In genomic region chr5:112254303-112254702, GRCh38 we compare ENCODE assay signal across 29 cellular contexts.
DNase-seq lines count a peak whose midpoint lies in the region; ATAC-seq and TF ChIP-seq lines count a peak whose summit lies in the region.
"Had no signal": no experiment of that assay in that cellular context is flagged by ENCODE, and none has a peak within 500 bp of the region (broad histone marks: within the 10 kb centered on the region; RNA-seq: fewer than 3 reads in every experiment).

No MANE protein-coding gene starts in this region.

- no peak overlapping the region for H3K9ac ChIP-seq in adipocyte (ENCODE audit: low read length)

- H3K36me3 ChIP-seq in adipocyte (ENCODE audit: control insufficient read depth, insufficient read depth, low read length, severe bottlenecking) (no peaks in the 10 kb centered on the region), upper lobe of left lung (no peaks in the 10 kb centered on the region), body of pancreas (replicated peaks in 1 of 2; ENCODE audit: insufficient read depth in 1 of 2, low read depth in 2 of 2) (no peaks in the 10 kb centered on the region)
- H3K36me3 ChIP-seq: adrenal gland, colonic mucosa, SJCRH30, tibial nerve had no signal

- no peak for DNase-seq in adipocyte (ENCODE audit: low read depth)
- DNase-seq in right cardiac atrium: no peak
- no peak for DNase-seq in upper lobe of left lung
- DNase-seq in cerebellar nuclear complex (lab: John Stamatoyannopoulos, UW): no peak
- DNase-seq in body of pancreas: no peak
- no peak for DNase-seq in activated naive CD8-positive, alpha-beta T cell treated with anti-CD3 and anti-CD28 coated beads, Interleukin-2, amount 50 U/mL, for 24 hours
- DNase-seq: activated B cell treated with CpG ODN at 0.5 μM for 24 hours; activated CD4-positive, alpha-beta T cell treated with anti-CD3 and anti-CD28 coated beads, Interleukin-2, amount 50 U/mL, for 1 hour; activated naive CD4-positive, alpha-beta T cell; activated T-cell treated with anti-CD3 and anti-CD28 coated beads, Interleukin-2, amount 50 U/mL, for 48 hours; colonic mucosa; COR-L47; DMS53; effector memory CD8-positive, alpha-beta T cell; H7; kidney glomerular epithelial cell; NCI-H1105; NCI-H1930; NCI-H526; posterior cingulate gyrus; SJCRH30; stimulated activated naive CD4-positive, alpha-beta T cell treated with Interleukin-2 at 50 U/mL for 16 hours; T-cell had no signal

- H3K36me3 Mint-ChIP-seq in activated naive CD8-positive, alpha-beta T cell treated with anti-CD3 and anti-CD28 coated beads, Interleukin-2, amount 50 U/mL, for 24 hours (ENCODE audit: low read depth): no peaks in the 10 kb centered on the region
- H3K36me3 Mint-ChIP-seq: memory B cell, T-cell had no signal

- peak overlapping the region; percentile 43 for H3K27ac ChIP-seq in right cardiac atrium (ENCODE audit: low read length)
- H3K27ac ChIP-seq in upper lobe of left lung: peak overlapping the region in 3 of 4 donors; percentile 11 to 23 (median 16)
- no peak overlapping the region for H3K27ac ChIP-seq in body of pancreas
- H3K27ac ChIP-seq: colonic mucosa, SJCRH30 had no signal

- H3K9me3 ChIP-seq in adipocyte (ENCODE audit: control insufficient read depth, low read length) (no peaks in the 10 kb centered on the region), right cardiac atrium (ENCODE audit: control insufficient read depth, low read length) (no peaks in the 10 kb centered on the region), upper lobe of left lung (no peaks in the 10 kb centered on the region), body of pancreas (no peaks in the 10 kb centered on the region)
- H3K9me3 ChIP-seq: adrenal gland, colonic mucosa, SJCRH30, tibial nerve had no signal

- H3K4me3 Mint-ChIP-seq in activated naive CD8-positive, alpha-beta T cell treated with anti-CD3 and anti-CD28 coated beads, Interleukin-2, amount 50 U/mL, for 24 hours: no peak overlapping the region
- H3K4me3 Mint-ChIP-seq: activated B cell treated with CpG ODN at 0.5 μM for 24 hours; effector memory CD8-positive, alpha-beta T cell; memory B cell; neural crest cell; T-cell had no signal

- no peaks in the 10 kb centered on the region for H3K9me3 Mint-ChIP-seq in activated naive CD8-positive, alpha-beta T cell treated with anti-CD3 and anti-CD28 coated beads, Interleukin-2, amount 50 U/mL, for 24 hours
- H3K9me3 Mint-ChIP-seq: activated B cell treated with CpG ODN at 0.5 μM for 24 hours; effector memory CD8-positive, alpha-beta T cell; memory B cell; neural crest cell; T-cell had no signal

- no peak for TF ChIP-seq CTCF in upper lobe of left lung (IDR thresholded peaks at IDR 0.05)
- no peak for TF ChIP-seq CTCF in body of pancreas (IDR thresholded peaks at IDR 0.05)

- H3K4me1 ChIP-seq in adipocyte (ENCODE audit: control insufficient read depth, insufficient read depth, low read length): peaks cover 20% of the 10 kb centered on the region
- peaks cover 5% of the 10 kb centered on the region for H3K4me1 ChIP-seq in right cardiac atrium (ENCODE audit: control insufficient read depth, insufficient read depth, low read length)
- peaks cover 0 to 4% (median 0%) of the 10 kb centered on the region in 4 donors for H3K4me1 ChIP-seq in upper lobe of left lung
- H3K4me1 ChIP-seq in body of pancreas: no peaks in the 10 kb centered on the region
- H3K4me1 ChIP-seq: adrenal gland, colonic mucosa, SJCRH30, tibial nerve had no signal

- TF ChIP-seq EP300 in upper lobe of left lung (IDR thresholded peaks at IDR 0.05): no peak

- peak overlapping the region; percentile 42 for H3K4me3 ChIP-seq in adipocyte (ENCODE audit: low read length)
- no peak overlapping the region for H3K4me3 ChIP-seq in right cardiac atrium (ENCODE audit: low read length)
- no peak overlapping the region for H3K4me3 ChIP-seq in upper lobe of left lung
- H3K4me3 ChIP-seq in body of pancreas: no peak overlapping the region
- H3K4me3 ChIP-seq: adrenal gland, colonic mucosa, SJCRH30, tibial nerve had no signal

- H3K27me3 ChIP-seq in adipocyte (replicated peaks; ENCODE audit: control insufficient read depth, insufficient read depth, low read length) (no peaks in the 10 kb centered on the region), right cardiac atrium (ENCODE audit: control insufficient read depth, insufficient read depth) (no peaks in the 10 kb centered on the region), upper lobe of left lung (no peaks in the 10 kb centered on the region), body of pancreas (no peaks in the 10 kb centered on the region)
- H3K27me3 ChIP-seq: adrenal gland, colonic mucosa, SJCRH30, tibial nerve had no signal

- H3K27ac Mint-ChIP-seq in activated naive CD8-positive, alpha-beta T cell treated with anti-CD3 and anti-CD28 coated beads, Interleukin-2, amount 50 U/mL, for 24 hours: no peak overlapping the region
- H3K27ac Mint-ChIP-seq: activated B cell treated with CpG ODN at 0.5 μM for 24 hours; effector memory CD8-positive, alpha-beta T cell; memory B cell; T-cell had no signal

- intact Hi-C loops in right cardiac atrium (cut with DNase I) (loop anchor here in 1 of 4 donors (10.0 kb wide), 1 partner anchor 160 kb away; the partner anchor contains the start of gene EPB41L4A), body of pancreas (cut with DNase I) (no loop called here)

- H3K27me3 Mint-ChIP-seq in activated naive CD8-positive, alpha-beta T cell treated with anti-CD3 and anti-CD28 coated beads, Interleukin-2, amount 50 U/mL, for 24 hours: peaks cover 6% of the 10 kb centered on the region

- no peaks in the 10 kb centered on the region for H3K4me1 Mint-ChIP-seq in activated naive CD8-positive, alpha-beta T cell treated with anti-CD3 and anti-CD28 coated beads, Interleukin-2, amount 50 U/mL, for 24 hours
- H3K4me1 Mint-ChIP-seq: activated B cell treated with CpG ODN at 0.5 μM for 24 hours, memory B cell, neural crest cell, T-cell had no signal

- 67% methylated on average over 5 of the region's 5 CpGs for WGBS in right cardiac atrium
- 80 to 85% methylated on average over 5 of the region's 5 CpGs for WGBS in upper lobe of left lung, 2 donors
- 73 to 84% methylated on average over 5 of the region's 5 CpGs for WGBS in body of pancreas, 2 donors

- peak; percentile 30 for ATAC-seq in esophagus mucosa
- peak; percentile 56 to 61 for ATAC-seq in right cardiac atrium
- peak in 1 of 2 donors; percentile 29 for ATAC-seq in upper lobe of left lung (ENCODE audit: low FRiP score in 2 of 2)
- no peak for ATAC-seq in body of pancreas
- no peak for ATAC-seq in activated naive CD8-positive, alpha-beta T cell treated with anti-CD3 and anti-CD28 coated beads, Interleukin-2, amount 50 U/mL, for 24 hours
- ATAC-seq: effector memory CD8-positive, alpha-beta T cell; Panc1; T-cell had no signal

- TF ChIP-seq POLR2A in upper lobe of left lung (IDR thresholded peaks at IDR 0.05) (no peak), body of pancreas (IDR thresholded peaks at IDR 0.05) (no peak)

Comparison
In these comparisons a context has a peak if more than half of its experiments do, and no peak if none do; other contexts are left out.
1. ATAC-seq: peak in esophagus mucosa (single experiment) and right cardiac atrium (2 of 2); none in body of pancreas (single experiment) and activated naive CD8-positive, alpha-beta T cell treated with anti-CD3 and anti-CD28 coated beads, Interleukin-2, amount 50 U/mL, for 24 hours (single experiment).
2. H3K27ac ChIP-seq: peak in right cardiac atrium (single experiment) and upper lobe of left lung (3 of 4); none in body of pancreas (0 of 4).